ENCODE assay signal across 1 cellular context in the genomic region with DNA sequence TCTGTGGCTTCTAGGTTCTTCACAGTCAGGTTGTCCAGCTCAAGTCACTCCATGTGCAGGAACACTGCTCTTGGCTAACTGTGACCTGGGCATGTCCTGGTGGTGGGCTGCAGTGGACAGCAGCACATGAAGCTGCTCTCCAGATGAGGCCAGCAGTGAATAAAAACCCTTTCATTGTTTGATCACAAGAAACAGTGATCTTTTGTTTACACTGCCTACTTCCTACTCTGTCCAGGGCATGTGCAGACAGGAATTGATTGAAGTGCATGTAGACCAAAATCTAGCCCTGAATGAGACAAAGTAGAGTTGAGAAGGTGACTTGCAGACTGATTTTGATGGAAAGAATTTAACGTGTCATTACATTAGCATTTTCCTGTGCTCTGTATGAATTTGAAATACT.
A peak's percentile ranks its signal among the peaks of the same experiment; 100 is the strongest.
TF ChIP-seq lines count a peak whose summit lies in the region.

No MANE protein-coding gene starts in this region.

TF ChIP-seq in HepG2, 621 proteins besides CTCF, POLR2A, EP300 and RAD21 (continued from another document and continues in another):
- TF ChIP-seq, protein P1, sequence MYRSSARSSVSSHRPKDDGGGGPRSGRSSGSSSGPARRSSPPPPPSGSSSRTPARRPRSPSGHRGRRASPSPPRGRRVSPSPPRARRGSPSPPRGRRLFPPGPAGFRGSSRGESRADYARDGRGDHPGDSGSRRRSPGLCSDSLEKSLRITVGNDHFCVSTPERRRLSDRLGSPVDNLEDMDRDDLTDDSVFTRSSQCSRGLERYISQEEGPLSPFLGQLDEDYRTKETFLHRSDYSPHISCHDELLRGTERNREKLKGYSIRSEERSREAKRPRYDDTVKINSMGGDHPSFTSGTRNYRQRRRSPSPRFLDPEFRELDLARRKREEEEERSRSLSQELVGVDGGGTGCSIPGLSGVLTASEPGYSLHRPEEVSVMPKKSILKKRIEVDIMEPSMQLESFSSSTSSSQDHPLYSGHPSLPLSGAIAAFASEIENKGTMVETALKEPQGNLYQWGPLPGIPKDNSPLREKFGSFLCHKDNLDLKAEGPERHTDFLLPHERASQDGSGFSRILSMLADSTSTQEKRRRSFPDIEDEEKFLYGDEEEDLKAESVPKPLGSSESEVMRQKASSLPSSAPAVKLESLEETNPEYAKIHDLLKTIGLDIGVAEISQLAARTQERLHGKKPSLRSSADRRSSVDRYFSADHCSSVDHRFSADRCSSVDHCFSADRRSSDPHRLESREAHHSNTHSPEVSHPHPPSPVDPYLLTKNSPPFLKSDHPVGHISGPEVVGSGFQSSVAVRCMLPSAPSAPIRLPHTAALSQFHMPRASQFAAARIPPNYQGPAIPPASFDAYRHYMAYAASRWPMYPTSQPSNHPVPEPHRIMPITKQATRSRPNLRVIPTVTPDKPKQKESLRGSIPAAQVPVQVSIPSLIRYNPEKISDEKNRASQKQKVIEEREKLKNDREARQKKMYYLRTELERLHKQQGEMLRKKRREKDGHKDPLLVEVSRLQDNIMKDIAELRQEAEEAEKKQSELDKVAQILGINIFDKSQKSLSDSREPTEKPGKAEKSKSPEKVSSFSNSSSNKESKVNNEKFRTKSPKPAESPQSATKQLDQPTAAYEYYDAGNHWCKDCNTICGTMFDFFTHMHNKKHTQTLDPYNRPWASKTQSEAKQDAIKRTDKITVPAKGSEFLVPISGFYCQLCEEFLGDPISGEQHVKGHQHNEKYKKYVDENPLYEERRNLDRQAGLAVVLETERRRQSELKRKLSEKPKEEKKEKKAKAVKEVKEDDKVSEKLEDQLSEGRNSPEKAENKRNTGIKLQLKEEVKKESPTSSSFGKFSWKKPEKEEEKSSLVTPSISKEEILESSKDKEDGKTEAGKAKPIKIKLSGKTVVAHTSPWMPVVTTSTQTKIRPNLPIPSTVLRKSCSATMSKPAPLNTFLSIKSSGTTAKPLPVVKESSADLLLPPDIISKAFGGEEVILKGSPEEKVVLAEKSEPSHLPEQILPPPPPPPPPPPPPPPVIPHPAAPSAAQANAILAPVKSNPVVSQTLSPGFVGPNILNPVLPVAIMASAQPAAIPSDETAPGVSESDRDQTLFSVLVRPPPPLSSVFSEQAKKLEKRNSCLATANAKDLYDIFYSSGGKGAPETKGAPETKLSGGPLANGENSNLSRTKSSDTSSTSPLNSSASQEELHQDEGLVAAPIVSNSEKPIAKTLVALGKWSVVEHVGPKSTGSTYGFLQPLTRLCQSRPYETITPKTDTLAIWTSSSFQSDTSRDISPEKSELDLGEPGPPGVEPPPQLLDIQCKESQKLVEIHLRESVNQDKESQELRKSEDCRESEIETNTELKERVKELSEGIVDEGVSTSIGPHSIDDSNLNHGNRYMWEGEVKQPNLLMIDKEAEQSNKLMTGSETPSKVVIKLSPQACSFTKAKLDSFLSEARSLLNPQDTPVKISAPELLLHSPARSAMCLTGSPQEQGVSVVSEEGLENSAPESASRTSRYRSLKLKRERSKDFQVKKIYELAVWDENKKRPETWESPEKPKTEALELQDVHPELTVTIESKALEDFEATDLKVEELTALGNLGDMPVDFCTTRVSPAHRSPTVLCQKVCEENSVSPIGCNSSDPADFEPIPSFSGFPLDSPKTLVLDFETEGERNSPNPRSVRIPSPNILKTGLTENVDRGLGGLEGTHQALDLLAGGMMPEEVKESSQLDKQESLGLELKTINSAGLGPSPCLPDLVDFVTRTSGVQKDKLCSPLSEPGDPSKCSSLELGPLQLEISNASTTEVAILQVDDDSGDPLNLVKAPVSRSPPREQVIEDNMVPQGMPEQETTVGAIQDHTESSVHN (CRISPR knock-in tag; IDR thresholded peaks at IDR 0.05): no peak
- TF ChIP-seq FOXK1 (CRISPR knock-in tag; IDR thresholded peaks at IDR 0.05; ENCODE audit: borderline replicate concordance, low read depth): no peak
- TF ChIP-seq NFE2L1 (CRISPR knock-in tag; IDR thresholded peaks at IDR 0.05; ENCODE audit: borderline replicate concordance): no peak
- TF ChIP-seq, protein P2, sequence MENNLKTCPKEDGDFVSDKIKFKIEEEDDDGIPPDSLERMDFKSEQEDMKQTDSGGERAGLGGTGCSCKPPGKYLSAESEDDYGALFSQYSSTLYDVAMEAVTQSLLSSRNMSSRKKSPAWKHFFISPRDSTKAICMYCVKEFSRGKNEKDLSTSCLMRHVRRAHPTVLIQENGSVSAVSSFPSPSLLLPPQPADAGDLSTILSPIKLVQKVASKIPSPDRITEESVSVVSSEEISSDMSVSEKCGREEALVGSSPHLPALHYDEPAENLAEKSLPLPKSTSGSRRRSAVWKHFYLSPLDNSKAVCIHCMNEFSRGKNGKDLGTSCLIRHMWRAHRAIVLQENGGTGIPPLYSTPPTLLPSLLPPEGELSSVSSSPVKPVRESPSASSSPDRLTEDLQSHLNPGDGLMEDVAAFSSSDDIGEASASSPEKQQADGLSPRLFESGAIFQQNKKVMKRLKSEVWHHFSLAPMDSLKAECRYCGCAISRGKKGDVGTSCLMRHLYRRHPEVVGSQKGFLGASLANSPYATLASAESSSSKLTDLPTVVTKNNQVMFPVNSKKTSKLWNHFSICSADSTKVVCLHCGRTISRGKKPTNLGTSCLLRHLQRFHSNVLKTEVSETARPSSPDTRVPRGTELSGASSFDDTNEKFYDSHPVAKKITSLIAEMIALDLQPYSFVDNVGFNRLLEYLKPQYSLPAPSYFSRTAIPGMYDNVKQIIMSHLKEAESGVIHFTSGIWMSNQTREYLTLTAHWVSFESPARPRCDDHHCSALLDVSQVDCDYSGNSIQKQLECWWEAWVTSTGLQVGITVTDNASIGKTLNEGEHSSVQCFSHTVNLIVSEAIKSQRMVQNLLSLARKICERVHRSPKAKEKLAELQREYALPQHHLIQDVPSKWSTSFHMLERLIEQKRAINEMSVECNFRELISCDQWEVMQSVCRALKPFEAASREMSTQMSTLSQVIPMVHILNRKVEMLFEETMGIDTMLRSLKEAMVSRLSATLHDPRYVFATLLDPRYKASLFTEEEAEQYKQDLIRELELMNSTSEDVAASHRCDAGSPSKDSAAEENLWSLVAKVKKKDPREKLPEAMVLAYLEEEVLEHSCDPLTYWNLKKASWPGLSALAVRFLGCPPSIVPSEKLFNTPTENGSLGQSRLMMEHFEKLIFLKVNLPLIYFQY (CRISPR knock-in tag; IDR thresholded peaks at IDR 0.05; ENCODE audit: borderline replicate concordance): no peak
- TF ChIP-seq ZNF749 (CRISPR knock-in tag; IDR thresholded peaks at IDR 0.05; ENCODE audit: borderline replicate concordance): no peak
- TF ChIP-seq, protein P3, sequence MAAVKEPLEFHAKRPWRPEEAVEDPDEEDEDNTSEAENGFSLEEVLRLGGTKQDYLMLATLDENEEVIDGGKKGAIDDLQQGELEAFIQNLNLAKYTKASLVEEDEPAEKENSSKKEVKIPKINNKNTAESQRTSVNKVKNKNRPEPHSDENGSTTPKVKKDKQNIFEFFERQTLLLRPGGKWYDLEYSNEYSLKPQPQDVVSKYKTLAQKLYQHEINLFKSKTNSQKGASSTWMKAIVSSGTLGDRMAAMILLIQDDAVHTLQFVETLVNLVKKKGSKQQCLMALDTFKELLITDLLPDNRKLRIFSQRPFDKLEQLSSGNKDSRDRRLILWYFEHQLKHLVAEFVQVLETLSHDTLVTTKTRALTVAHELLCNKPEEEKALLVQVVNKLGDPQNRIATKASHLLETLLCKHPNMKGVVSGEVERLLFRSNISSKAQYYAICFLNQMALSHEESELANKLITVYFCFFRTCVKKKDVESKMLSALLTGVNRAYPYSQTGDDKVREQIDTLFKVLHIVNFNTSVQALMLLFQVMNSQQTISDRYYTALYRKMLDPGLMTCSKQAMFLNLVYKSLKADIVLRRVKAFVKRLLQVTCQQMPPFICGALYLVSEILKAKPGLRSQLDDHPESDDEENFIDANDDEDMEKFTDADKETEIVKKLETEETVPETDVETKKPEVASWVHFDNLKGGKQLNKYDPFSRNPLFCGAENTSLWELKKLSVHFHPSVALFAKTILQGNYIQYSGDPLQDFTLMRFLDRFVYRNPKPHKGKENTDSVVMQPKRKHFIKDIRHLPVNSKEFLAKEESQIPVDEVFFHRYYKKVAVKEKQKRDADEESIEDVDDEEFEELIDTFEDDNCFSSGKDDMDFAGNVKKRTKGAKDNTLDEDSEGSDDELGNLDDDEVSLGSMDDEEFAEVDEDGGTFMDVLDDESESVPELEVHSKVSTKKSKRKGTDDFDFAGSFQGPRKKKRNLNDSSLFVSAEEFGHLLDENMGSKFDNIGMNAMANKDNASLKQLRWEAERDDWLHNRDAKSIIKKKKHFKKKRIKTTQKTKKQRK (IDR thresholded peaks at IDR 0.05; ENCODE audit: low read length): no peak
- 0 out of 2 replicates have a peak, but pooled peaks have one; percentile 14 for TF ChIP-seq ZNF205 (CRISPR knock-in tag; IDR thresholded peaks at IDR 0.05)
- TF ChIP-seq ZNF3 (CRISPR knock-in tag; IDR thresholded peaks at IDR 0.05): no peak
- TF ChIP-seq MAFK (conservative IDR thresholded peaks at IDR 0.05 in 1 of 2, IDR thresholded peaks at IDR 0.05 in 1 of 2; ENCODE audit: low read length in 2 of 2): 0 out of 4 replicates have a peak, but pooled peaks of 1 of the 2 experiments have one; percentile 0
- TF ChIP-seq SP1 (IDR thresholded peaks at IDR 0.05): no peak
- no peak for TF ChIP-seq SP1 (CRISPR knock-in tag; IDR thresholded peaks at IDR 0.05)
- 0 out of 2 replicates have a peak, but pooled peaks have one; percentile 34 for TF ChIP-seq ZNF670 (CRISPR knock-in tag; IDR thresholded peaks at IDR 0.05; ENCODE audit: borderline replicate concordance)
- TF ChIP-seq, protein P4, sequence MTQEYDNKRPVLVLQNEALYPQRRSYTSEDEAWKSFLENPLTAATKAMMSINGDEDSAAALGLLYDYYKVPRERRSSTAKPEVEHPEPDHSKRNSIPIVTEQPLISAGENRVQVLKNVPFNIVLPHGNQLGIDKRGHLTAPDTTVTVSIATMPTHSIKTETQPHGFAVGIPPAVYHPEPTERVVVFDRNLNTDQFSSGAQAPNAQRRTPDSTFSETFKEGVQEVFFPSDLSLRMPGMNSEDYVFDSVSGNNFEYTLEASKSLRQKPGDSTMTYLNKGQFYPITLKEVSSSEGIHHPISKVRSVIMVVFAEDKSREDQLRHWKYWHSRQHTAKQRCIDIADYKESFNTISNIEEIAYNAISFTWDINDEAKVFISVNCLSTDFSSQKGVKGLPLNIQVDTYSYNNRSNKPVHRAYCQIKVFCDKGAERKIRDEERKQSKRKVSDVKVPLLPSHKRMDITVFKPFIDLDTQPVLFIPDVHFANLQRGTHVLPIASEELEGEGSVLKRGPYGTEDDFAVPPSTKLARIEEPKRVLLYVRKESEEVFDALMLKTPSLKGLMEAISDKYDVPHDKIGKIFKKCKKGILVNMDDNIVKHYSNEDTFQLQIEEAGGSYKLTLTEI (CRISPR knock-in tag; conservative IDR thresholded peaks at IDR 0.05): no peak
- TF ChIP-seq SRF (IDR thresholded peaks at IDR 0.05; ENCODE audit: low read depth, low read length): no peak
- no peak for TF ChIP-seq ZNF256 (CRISPR knock-in tag; conservative IDR thresholded peaks at IDR 0.05)
- TF ChIP-seq PHB2 (IDR thresholded peaks at IDR 0.05; ENCODE audit: partially characterized antibody): no peak
- TF ChIP-seq, protein P5, sequence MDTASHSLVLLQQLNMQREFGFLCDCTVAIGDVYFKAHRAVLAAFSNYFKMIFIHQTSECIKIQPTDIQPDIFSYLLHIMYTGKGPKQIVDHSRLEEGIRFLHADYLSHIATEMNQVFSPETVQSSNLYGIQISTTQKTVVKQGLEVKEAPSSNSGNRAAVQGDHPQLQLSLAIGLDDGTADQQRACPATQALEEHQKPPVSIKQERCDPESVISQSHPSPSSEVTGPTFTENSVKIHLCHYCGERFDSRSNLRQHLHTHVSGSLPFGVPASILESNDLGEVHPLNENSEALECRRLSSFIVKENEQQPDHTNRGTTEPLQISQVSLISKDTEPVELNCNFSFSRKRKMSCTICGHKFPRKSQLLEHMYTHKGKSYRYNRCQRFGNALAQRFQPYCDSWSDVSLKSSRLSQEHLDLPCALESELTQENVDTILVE (CRISPR knock-in tag; IDR thresholded peaks at IDR 0.05): no peak
- TF ChIP-seq, protein P6, sequence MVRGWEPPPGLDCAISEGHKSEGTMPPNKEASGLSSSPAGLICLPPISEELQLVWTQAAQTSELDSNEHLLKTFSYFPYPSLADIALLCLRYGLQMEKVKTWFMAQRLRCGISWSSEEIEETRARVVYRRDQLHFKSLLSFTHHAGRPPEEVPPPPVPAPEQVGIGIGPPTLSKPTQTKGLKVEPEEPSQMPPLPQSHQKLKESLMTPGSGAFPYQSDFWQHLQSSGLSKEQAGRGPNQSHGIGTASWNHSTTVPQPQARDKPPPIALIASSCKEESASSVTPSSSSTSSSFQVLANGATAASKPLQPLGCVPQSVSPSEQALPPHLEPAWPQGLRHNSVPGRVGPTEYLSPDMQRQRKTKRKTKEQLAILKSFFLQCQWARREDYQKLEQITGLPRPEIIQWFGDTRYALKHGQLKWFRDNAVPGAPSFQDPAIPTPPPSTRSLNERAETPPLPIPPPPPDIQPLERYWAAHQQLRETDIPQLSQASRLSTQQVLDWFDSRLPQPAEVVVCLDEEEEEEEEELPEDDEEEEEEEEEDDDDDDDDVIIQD (CRISPR knock-in tag; IDR thresholded peaks at IDR 0.05; ENCODE audit: low read depth): no peak
- TF ChIP-seq ZFP36L1 (CRISPR knock-in tag; IDR thresholded peaks at IDR 0.05): no peak
- TF ChIP-seq ZNF552 (CRISPR knock-in tag; IDR thresholded peaks at IDR 0.05; ENCODE audit: borderline replicate concordance): no peak
- no peak for TF ChIP-seq ZNF225 (CRISPR knock-in tag; IDR thresholded peaks at IDR 0.05)
- TF ChIP-seq SMC3 (IDR thresholded peaks at IDR 0.05; ENCODE audit: low read length): 0 out of 2 replicates have a peak, but pooled peaks have one; percentile 7
- 0 out of 2 replicates have a peak, but pooled peaks have one; percentile 62 for TF ChIP-seq SSRP1 (CRISPR knock-in tag; IDR thresholded peaks at IDR 0.05)
- no peak for TF ChIP-seq ZNF781 (CRISPR knock-in tag; IDR thresholded peaks at IDR 0.05; ENCODE audit: borderline replicate concordance, not compliant biosample characterization)
- TF ChIP-seq, protein P7, sequence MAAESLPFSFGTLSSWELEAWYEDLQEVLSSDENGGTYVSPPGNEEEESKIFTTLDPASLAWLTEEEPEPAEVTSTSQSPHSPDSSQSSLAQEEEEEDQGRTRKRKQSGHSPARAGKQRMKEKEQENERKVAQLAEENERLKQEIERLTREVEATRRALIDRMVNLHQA (CRISPR knock-in tag; IDR thresholded peaks at IDR 0.05): no peak
- TF ChIP-seq, protein P8, sequence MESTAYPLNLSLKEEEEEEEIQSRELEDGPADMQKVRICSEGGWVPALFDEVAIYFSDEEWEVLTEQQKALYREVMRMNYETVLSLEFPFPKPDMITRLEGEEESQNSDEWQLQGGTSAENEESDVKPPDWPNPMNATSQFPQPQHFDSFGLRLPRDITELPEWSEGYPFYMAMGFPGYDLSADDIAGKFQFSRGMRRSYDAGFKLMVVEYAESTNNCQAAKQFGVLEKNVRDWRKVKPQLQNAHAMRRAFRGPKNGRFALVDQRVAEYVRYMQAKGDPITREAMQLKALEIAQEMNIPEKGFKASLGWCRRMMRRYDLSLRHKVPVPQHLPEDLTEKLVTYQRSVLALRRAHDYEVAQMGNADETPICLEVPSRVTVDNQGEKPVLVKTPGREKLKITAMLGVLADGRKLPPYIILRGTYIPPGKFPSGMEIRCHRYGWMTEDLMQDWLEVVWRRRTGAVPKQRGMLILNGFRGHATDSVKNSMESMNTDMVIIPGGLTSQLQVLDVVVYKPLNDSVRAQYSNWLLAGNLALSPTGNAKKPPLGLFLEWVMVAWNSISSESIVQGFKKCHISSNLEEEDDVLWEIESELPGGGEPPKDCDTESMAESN (CRISPR knock-in tag; conservative IDR thresholded peaks at IDR 0.05): no peak
- no peak for TF ChIP-seq RFXANK (CRISPR knock-in tag; IDR thresholded peaks at IDR 0.05)
- TF ChIP-seq ZNF7 (CRISPR knock-in tag; IDR thresholded peaks at IDR 0.05): no peak
- TF ChIP-seq SMYD3 (CRISPR knock-in tag; IDR thresholded peaks at IDR 0.05): no peak
- TF ChIP-seq ARNT2 (CRISPR knock-in tag; IDR thresholded peaks at IDR 0.05; ENCODE audit: low read depth): no peak
